Comparison of ENCODE assay signal across 8 cellular contexts in genomic region chr2:9139491-9140443, GRCh38.
DNase-seq lines count a peak whose midpoint lies in the region; ATAC-seq and TF ChIP-seq lines count a peak whose summit lies in the region.

No MANE protein-coding gene starts in this region.

- H3K4me1 ChIP-seq in IMR-90 (ENCODE audit: control insufficient read depth, insufficient read depth, low read length), result peaks cover 14% of the 10 kb centered on the region
- peaks cover 24% of the 10 kb centered on the region for H3K4me1 ChIP-seq in Panc1 (ENCODE audit: control insufficient read depth, insufficient read depth, low read length)
- peaks cover 30% of the 10 kb centered on the region for H3K4me1 ChIP-seq in osteoblast (ENCODE audit: insufficient read depth, low read length)
- peaks cover 6% of the 10 kb centered on the region for H3K4me1 ChIP-seq in upper lobe of right lung

- no peak overlapping the region for H3K56ac ChIP-seq in IMR-90 (ENCODE audit: extremely low read depth, insufficient read depth, low read length)

- H3K4me3 Mint-ChIP-seq in activated T-helper 2 cell treated with anti-CD3 and anti-CD28 coated beads, Interferon-gamma antibody, Interleukin-2, Interleukin-4, amounts not matched to agents 10 μg/mL and 5 μg/mL and 100 μg/mL, durations not matched to agents 14 hours and 24 hours and 36 hours (ENCODE audit: low read depth), result no peak overlapping the region

- no peak overlapping the region for H3K23ac ChIP-seq in IMR-90 (ENCODE audit: low read depth, low read length)

- H3K36me3 ChIP-seq in IMR-90 (ENCODE audit: control insufficient read depth, insufficient read depth, low read length) (no peaks in the 10 kb centered on the region), Panc1 (ENCODE audit: control insufficient read depth, insufficient read depth, low read length) (no peaks in the 10 kb centered on the region), osteoblast (ENCODE audit: insufficient read depth, low read length) (no peaks in the 10 kb centered on the region), upper lobe of right lung (no peaks in the 10 kb centered on the region)

- H3K4me1 Mint-ChIP-seq in activated T-helper 2 cell treated with anti-CD3 and anti-CD28 coated beads, Interferon-gamma antibody, Interleukin-2, Interleukin-4, amounts not matched to agents 10 μg/mL and 5 μg/mL and 100 μg/mL, durations not matched to agents 14 hours and 24 hours and 36 hours (ENCODE audit: low read depth), result peaks cover 1% of the 10 kb centered on the region

- no peak overlapping the region for H2BK5ac ChIP-seq in IMR-90 (ENCODE audit: low read depth, low read length, poor library complexity, severe bottlenecking)

- H3K18ac ChIP-seq in IMR-90 (ENCODE audit: low read depth, low read length), result no peak overlapping the region

- peak; percentile 89 for TF ChIP-seq RAD21 in IMR-90 (IDR thresholded peaks at IDR 0.05; ENCODE audit: low read length)

- no peak overlapping the region; a peak in 1 of 4 replicates for H4K8ac ChIP-seq in IMR-90 (ENCODE audit: low read depth in 2 of 2, low read length in 2 of 2)

- H2BK20ac ChIP-seq in IMR-90 (ENCODE audit: low read depth, low read length), result no peak overlapping the region

- CTCF ChIA-PET in IMR-90 (lab: Yijun Ruan, JAX), result interaction anchor here (0.7 to 2.1 kb wide), 3 partner anchors 27 to 267 kb away, joined by 3 to 5 read pairs (median 4); no protein-coding TSS in a partner anchor
- CTCF ChIA-PET in Panc1 (lab: Charles Lee), result interaction anchor here (0.6 to 1.5 kb wide), 6 partner anchors 11 to 316 kb away, joined by 3 to 6 read pairs (median 4); no protein-coding TSS in a partner anchor

- H2AFZ ChIP-seq in IMR-90 (replicated peaks; ENCODE audit: low read length, poor library complexity), result peak overlapping the region; percentile 88
- peak overlapping the region; percentile 35 for H2AFZ ChIP-seq in osteoblast (ENCODE audit: low read length)

- no peak overlapping the region; the same call in 1 of the 2 replicates for H4K91ac ChIP-seq in IMR-90 (ENCODE audit: insufficient read depth, low read depth, low read length)

- no peak overlapping the region for H3K9ac ChIP-seq in IMR-90 (ENCODE audit: low read depth, low read length)

- no peak overlapping the region; the same call in 1 of the 2 replicates for H3K4ac ChIP-seq in IMR-90 (ENCODE audit: low read depth, low read length)

- peaks cover 0 to 9% of the 10 kb centered on the region in 2 experiments; a peak in 1 of 4 replicates for H3K79me1 ChIP-seq in IMR-90 (ENCODE audit: low read depth in 1 of 2, low read length in 2 of 2)

- H3K27me3 Mint-ChIP-seq in activated T-helper 2 cell treated with anti-CD3 and anti-CD28 coated beads, Interferon-gamma antibody, Interleukin-2, Interleukin-4, amounts not matched to agents 10 μg/mL and 5 μg/mL and 100 μg/mL, durations not matched to agents 14 hours and 24 hours and 36 hours (ENCODE audit: low read depth), result peaks cover 12% of the 10 kb centered on the region

- 0 out of 2 replicates have a peak overlapping the region, but pooled peaks have one; percentile 73 for H2AK5ac ChIP-seq in IMR-90 (ENCODE audit: low read depth, low read length)

- TF ChIP-seq CTCF in IMR-90 (conservative IDR thresholded peaks at IDR 0.05; ENCODE audit: low read depth, low read length), result peak; percentile 82
- TF ChIP-seq CTCF in Panc1 (IDR thresholded peaks at IDR 0.05), result peak; percentile 95
- peak; percentile 90 for TF ChIP-seq CTCF in osteoblast (IDR thresholded peaks at IDR 0.05; ENCODE audit: extremely low read depth, low read depth, low read length)
- peak; percentile 74 for TF ChIP-seq CTCF in upper lobe of right lung (IDR thresholded peaks at IDR 0.05)

- no peak overlapping the region for H3K4me2 ChIP-seq in IMR-90 (ENCODE audit: low read depth, low read length)
- peak overlapping the region; percentile 23 for H3K4me2 ChIP-seq in osteoblast (ENCODE audit: insufficient read depth, low read length)

- WGBS in IMR-90 (ENCODE audit: extremely low coverage in 2 of 2, insufficient read length in 1 of 2), 2 experiments, result 57% methylated on average over 1 of the region's 19 CpGs; no CpG with 5 or more reads in 1 of the 2 experiments

- peak overlapping the region; percentile 65; the same call in 1 of the 2 replicates for H3K14ac ChIP-seq in IMR-90 (replicated peaks; ENCODE audit: low read depth, low read length)

- no peak overlapping the region for H3K27ac Mint-ChIP-seq in activated T-helper 2 cell treated with anti-CD3 and anti-CD28 coated beads, Interferon-gamma antibody, Interleukin-2, Interleukin-4, amounts not matched to agents 10 μg/mL and 5 μg/mL and 100 μg/mL, durations not matched to agents 14 hours and 24 hours and 36 hours

- H3K27ac ChIP-seq in IMR-90 (ENCODE audit: insufficient read depth, low read length) (no peak overlapping the region), Panc1 (ENCODE audit: low read length) (no peak overlapping the region), osteoblast (ENCODE audit: low read depth, low read length) (no peak overlapping the region), upper lobe of right lung (no peak overlapping the region)

- H3K9me3 ChIP-seq in IMR-90 (ENCODE audit: control insufficient read depth, insufficient read depth, low read length), result no peaks in the 10 kb centered on the region
- H3K9me3 ChIP-seq in Panc1 (ENCODE audit: control insufficient read depth, insufficient read depth, low read depth, low read length), result no peaks in the 10 kb centered on the region
- no peaks in the 10 kb centered on the region for H3K9me3 ChIP-seq in osteoblast (ENCODE audit: low read depth, low read length)
- no peaks in the 10 kb centered on the region for H3K9me3 ChIP-seq in upper lobe of right lung

- BruUV-seq in IMR-90 (replicated peaks; lab: Mats Ljungman, UMichigan), result no TSS peak
- no TSS peak for BruUV-seq in Panc1 (replicated peaks; lab: Mats Ljungman, UMichigan)

- dilution Hi-C loops in IMR-90 (cut with HindIII; ENCODE audit: low sequenced_read_pairs, unreplicated experiment), result no loop called here

- no peak for TF ChIP-seq POLR2A in IMR-90 (IDR thresholded peaks at IDR 0.05; ENCODE audit: low read depth, low read length)

- H4K5ac ChIP-seq in IMR-90 (ENCODE audit: low read depth, low read length), result no peak overlapping the region

- no peaks in the 10 kb centered on the region for H4K20me1 ChIP-seq in IMR-90 (ENCODE audit: insufficient read depth, low read length)
- H4K20me1 ChIP-seq in osteoblast (ENCODE audit: insufficient read depth, low read length), result no peaks in the 10 kb centered on the region

- H2BK15ac ChIP-seq in IMR-90 (ENCODE audit: low read depth, low read length), result no peak overlapping the region; the same call in 2 of the 3 replicates

- peaks cover 4% of the 10 kb centered on the region; the same call in 1 of the 2 replicates for H3K9me1 ChIP-seq in IMR-90 (ENCODE audit: insufficient read depth, low read length)

- H2BK120ac ChIP-seq in IMR-90 (ENCODE audit: low read depth, low read length), result peak overlapping the region; percentile 19; the same call in 1 of the 2 replicates

- in situ Hi-C loops in IMR-90 (cut with MboI; ENCODE audit: low sequenced_read_pairs), result loop anchor here (5.0 to 10.0 kb wide), 3 partner anchors 195 to 267 kb away; no protein-coding TSS in a partner anchor
- in situ Hi-C loops in Panc1 (cut with HindIII; ENCODE audit: low pct_unique_long_range_greater_than_20kb, low sequenced_read_pairs), result no loop called here

- H3K27me3 ChIP-seq in IMR-90 (ENCODE audit: control insufficient read depth, insufficient read depth, low read length) (no peaks in the 10 kb centered on the region), Panc1 (ENCODE audit: control insufficient read depth, insufficient read depth, low read length) (no peaks in the 10 kb centered on the region), osteoblast (ENCODE audit: insufficient read depth, low read length) (no peaks in the 10 kb centered on the region), upper lobe of right lung (no peaks in the 10 kb centered on the region)

- POLR2A ChIA-PET in IMR-90 (lab: Charles Lee; ENCODE audit: unreplicated experiment) (interaction anchor here (0.5 kb wide), 1 partner anchor 47 kb away, joined by 11 read pairs; no protein-coding TSS in a partner anchor), Panc1 (lab: Charles Lee) (interaction anchor here (0.6 kb wide), 1 partner anchor 190 kb away, joined by 3 read pairs; no protein-coding TSS in a partner anchor)

- no peaks in the 10 kb centered on the region for H3K36me3 Mint-ChIP-seq in activated T-helper 2 cell treated with anti-CD3 and anti-CD28 coated beads, Interferon-gamma antibody, Interleukin-2, Interleukin-4, amounts not matched to agents 10 μg/mL and 5 μg/mL and 100 μg/mL, durations not matched to agents 14 hours and 24 hours and 36 hours (ENCODE audit: low read depth)

- ATAC-seq in IMR-90 (ENCODE audit: low read depth) (peak; percentile 38), Panc1 (peak; percentile 44; the same call in 1 of the 2 replicates), upper lobe of right lung (peak; percentile 64)

- peak; percentile 70 for DNase-seq in NCI-H1436 (lab: John Stamatoyannopoulos, UW)
- no peak for DNase-seq in NCI-H1436 treated with DMSO at 0.1 percent for 48 hours (lab: John Stamatoyannopoulos, UW)
- peak; percentile 54 for DNase-seq in IMR-90
- peak; percentile 41 for DNase-seq in Panc1 (ENCODE audit: low read depth, low spot score)
- peak; percentile 54 for DNase-seq in activated T-helper 2 cell treated with anti-CD3 and anti-CD28 coated beads, Interferon-gamma antibody, Interleukin-2, Interleukin-4, amounts not matched to agents 10 μg/mL and 5 μg/mL and 100 μg/mL, durations not matched to agents 14 hours and 24 hours and 36 hours (ENCODE audit: low spot score)
- DNase-seq in foreskin melanocyte, result peak; percentile 40
- DNase-seq in osteoblast (ENCODE audit: insufficient read length, low spot score, missing footprints), result peak; percentile 94
- peak; percentile 87 for DNase-seq in upper lobe of right lung

- H3K79me2 ChIP-seq in osteoblast (ENCODE audit: insufficient read depth, low read length), result no peaks in the 10 kb centered on the region

- H3K9me3 Mint-ChIP-seq in activated T-helper 2 cell treated with anti-CD3 and anti-CD28 coated beads, Interferon-gamma antibody, Interleukin-2, Interleukin-4, amounts not matched to agents 10 μg/mL and 5 μg/mL and 100 μg/mL, durations not matched to agents 14 hours and 24 hours and 36 hours, result no peaks in the 10 kb centered on the region

- H3K4me3 ChIP-seq in IMR-90 (ENCODE audit: insufficient read depth, low read depth, low read length), result no peak overlapping the region
- no peak overlapping the region for H3K4me3 ChIP-seq in Panc1 (ENCODE audit: low read depth in 2 of 2, low read length in 2 of 2)
- no peak overlapping the region for H3K4me3 ChIP-seq in osteoblast (ENCODE audit: insufficient read depth, low read length)
- H3K4me3 ChIP-seq in upper lobe of right lung, result no peak overlapping the region

- peak overlapping the region; percentile 31 for H2AK9ac ChIP-seq in IMR-90 (replicated peaks; ENCODE audit: low read depth, low read length, poor library complexity)

- intact Hi-C loops in IMR-90 (cut with micrococcal nuclease), result loop anchor here (1.0 to 10.0 kb wide), 6 partner anchors 53 to 495 kb away; partner anchors contain the start of genes MBOAT2 and YWHAQ
- intact Hi-C loops in Panc1 (cut with micrococcal nuclease; ENCODE audit: unreplicated experiment), result loop anchor here (2.0 to 10.0 kb wide), 6 partner anchors 68 to 267 kb away; partner anchors contain the start of gene ASAP2
- intact Hi-C loops in activated T-helper 2 cell treated with anti-CD3 and anti-CD28 coated beads, Interferon-gamma antibody, Interleukin-2, Interleukin-4, amounts not matched to agents 10 μg/mL and 5 μg/mL and 100 μg/mL, durations not matched to agents 14 hours and 24 hours and 36 hours (cut with micrococcal nuclease), result loop anchor here (5.0 to 10.0 kb wide), 2 partner anchors 267 to 285 kb away; partner anchors contain the start of genes CPSF3 and ITGB1BP1
- intact Hi-C loops in upper lobe of right lung (cut with DNase I), result no loop called here
